ENCODE assay signal across 8 cellular contexts in genomic region chr6:25070547-25071366, GRCh38.
DNase-seq lines count a peak whose midpoint lies in the region; ATAC-seq, FAIRE-seq and TF ChIP-seq lines count a peak whose summit lies in the region.

No MANE protein-coding gene starts in this region.

- H4K20me1 ChIP-seq in mammary epithelial cell (ENCODE audit: insufficient read depth, low read length), result no peaks in the 10 kb centered on the region
- no peaks in the 10 kb centered on the region for H4K20me1 ChIP-seq in keratinocyte (ENCODE audit: control insufficient read depth, extremely low read depth, insufficient read depth, low read length)

- no peaks in the 10 kb centered on the region for H3K9me3 ChIP-seq in mammary epithelial cell (replicated peaks; ENCODE audit: insufficient read depth, low read length)
- H3K9me3 ChIP-seq in keratinocyte (ENCODE audit: control insufficient read depth, low read depth, low read length), result no peaks in the 10 kb centered on the region

- peak; percentile 78 for TF ChIP-seq CTCF in WI38 (IDR thresholded peaks at IDR 0.05; ENCODE audit: low read depth, low read length)
- peak; percentile 90 to 91 for TF ChIP-seq CTCF in mammary epithelial cell (conservative IDR thresholded peaks at IDR 0.05 in 1 of 2, IDR thresholded peaks at IDR 0.05 in 1 of 2; ENCODE audit: extremely low read depth in 1 of 2, insufficient read depth in 1 of 2, low read depth in 1 of 2, low read length in 2 of 2)
- peak; percentile 84 to 90 (median 86) for TF ChIP-seq CTCF in keratinocyte (optimal IDR thresholded peaks at IDR 0.05 in 1 of 3, IDR thresholded peaks at IDR 0.05 in 1 of 3, conservative IDR thresholded peaks at IDR 0.05 in 1 of 3; ENCODE audit: extremely low read depth in 1 of 3, insufficient read depth in 2 of 3, low read length in 3 of 3)

- peak; percentile 70 for FAIRE-seq in keratinocyte (lab: Jason Lieb, UNC)

- 36% methylated on average over 13 of the region's 13 CpGs for WGBS in mammary epithelial cell (ENCODE audit: low coverage, missing lambda C conversion rate)

- CTCF ChIA-PET in mammary epithelial cell (lab: Charles Lee; ENCODE audit: low non-redundant PET), result interaction anchor here (0.8 kb wide), 1 partner anchor 53 kb away, joined by 4 read pairs; no protein-coding TSS in a partner anchor

- H3K4me2 ChIP-seq in mammary epithelial cell (ENCODE audit: insufficient read depth, low read depth, low read length), result peak overlapping the region; percentile 53
- H3K4me2 ChIP-seq in keratinocyte (ENCODE audit: control insufficient read depth, extremely low read depth, insufficient read depth, low read depth, low read length), result no peak overlapping the region

- no TSS peak for BruUV-seq in mammary epithelial cell (replicated peaks; lab: Mats Ljungman, UMichigan)

- H3K9me1 ChIP-seq in keratinocyte (ENCODE audit: control insufficient read depth, extremely low read depth, insufficient read depth, low read length), result no peaks in the 10 kb centered on the region

- in situ Hi-C loops in ACHN (cut with HindIII; ENCODE audit: low pct_ligation_motif_present, low pct_unique_long_range_greater_than_20kb, low sequenced_read_pairs), result no loop called here
- in situ Hi-C loops in mammary epithelial cell (cut with MboI; ENCODE audit: low sequenced_read_pairs in 2 of 2), result no loop called here

- H3K4me3 ChIP-seq in WI38 (ENCODE audit: low read depth, low read length) (no peak overlapping the region), mammary epithelial cell (replicated peaks in 1 of 3; ENCODE audit: insufficient read depth in 1 of 3, low read depth in 2 of 3, low read length in 3 of 3) (no peak overlapping the region), keratinocyte (ENCODE audit: control insufficient read depth in 2 of 3, extremely low read depth in 1 of 3, insufficient read depth in 2 of 3, low read depth in 1 of 3, low read length in 3 of 3) (no peak overlapping the region)

- H3K4me1 ChIP-seq in mammary epithelial cell (ENCODE audit: insufficient read depth, low read length), result no peaks in the 10 kb centered on the region
- H3K4me1 ChIP-seq in keratinocyte (ENCODE audit: control insufficient read depth, extremely low read depth, insufficient read depth, low read length), result no peaks in the 10 kb centered on the region

- H3K79me2 ChIP-seq in mammary epithelial cell (ENCODE audit: insufficient read depth, low read length) (no peaks in the 10 kb centered on the region), keratinocyte (ENCODE audit: control insufficient read depth, insufficient read depth, low read length) (no peaks in the 10 kb centered on the region)

- H3K27me3 ChIP-seq in mammary epithelial cell (ENCODE audit: insufficient read depth, low read length) (no peaks in the 10 kb centered on the region), keratinocyte (ENCODE audit: control insufficient read depth, extremely low read depth, insufficient read depth, low read length) (no peaks in the 10 kb centered on the region)

- H3K27ac ChIP-seq in mammary epithelial cell (ENCODE audit: insufficient read depth, low read depth, low read length), result no peak overlapping the region
- no peak overlapping the region for H3K27ac ChIP-seq in keratinocyte (ENCODE audit: control insufficient read depth, insufficient read depth, low read length)

- dilution Hi-C loops in mammary epithelial cell (cut with HindIII; ENCODE audit: low sequenced_read_pairs) (loop anchor here (25.0 kb wide), 1 partner anchor 233 kb away; no protein-coding TSS in a partner anchor), keratinocyte (cut with MboI; ENCODE audit: extremely low pct_ligation_motif_present, low sequenced_read_pairs) (no loop called here)

- peak overlapping the region; percentile 68 for H2AFZ ChIP-seq in mammary epithelial cell (ENCODE audit: low read depth, low read length)
- no peak overlapping the region for H2AFZ ChIP-seq in keratinocyte (ENCODE audit: control insufficient read depth, low read length)

- H3K36me3 ChIP-seq in mammary epithelial cell (ENCODE audit: insufficient read depth, low read length) (no peaks in the 10 kb centered on the region), keratinocyte (ENCODE audit: control insufficient read depth in 2 of 2, extremely low read depth in 1 of 2, insufficient read depth in 2 of 2, low read length in 2 of 2) (no peaks in the 10 kb centered on the region)

- ATAC-seq in GM18858 (IDR thresholded peaks at IDR 0.05; ENCODE audit: unreplicated experiment), result peak; percentile 55
- ATAC-seq in HG03139 (IDR thresholded peaks at IDR 0.05; ENCODE audit: unreplicated experiment), result peak; percentile 70

- intact Hi-C loops in mammary epithelial cell (cut with micrococcal nuclease), result loop anchor here (1.0 to 10.0 kb wide), 7 partner anchors 52 to 534 kb away; no protein-coding TSS in a partner anchor

- H3K9ac ChIP-seq in mammary epithelial cell (ENCODE audit: insufficient read depth, low read length) (no peak overlapping the region), keratinocyte (ENCODE audit: control insufficient read depth, extremely low read depth, insufficient read depth, low read length) (no peak overlapping the region)

- peak; percentile 70 for DNase-seq in ACHN
- peak; percentile 44 for DNase-seq in NCI-H226
- DNase-seq in mammary epithelial cell, result peak; percentile 54
- DNase-seq in keratinocyte (ENCODE audit: low read depth, low spot score), result peak; percentile 57
- peak; percentile 79 to 81 for DNase-seq in stimulated activated CD4-positive, alpha-beta T cell treated with anti-CD3 and anti-CD28 coated beads, Interleukin-2, amount 100 ng/mL, for 24 hours
